11 cellular contexts compared by ENCODE assay signal in the genomic region with DNA sequence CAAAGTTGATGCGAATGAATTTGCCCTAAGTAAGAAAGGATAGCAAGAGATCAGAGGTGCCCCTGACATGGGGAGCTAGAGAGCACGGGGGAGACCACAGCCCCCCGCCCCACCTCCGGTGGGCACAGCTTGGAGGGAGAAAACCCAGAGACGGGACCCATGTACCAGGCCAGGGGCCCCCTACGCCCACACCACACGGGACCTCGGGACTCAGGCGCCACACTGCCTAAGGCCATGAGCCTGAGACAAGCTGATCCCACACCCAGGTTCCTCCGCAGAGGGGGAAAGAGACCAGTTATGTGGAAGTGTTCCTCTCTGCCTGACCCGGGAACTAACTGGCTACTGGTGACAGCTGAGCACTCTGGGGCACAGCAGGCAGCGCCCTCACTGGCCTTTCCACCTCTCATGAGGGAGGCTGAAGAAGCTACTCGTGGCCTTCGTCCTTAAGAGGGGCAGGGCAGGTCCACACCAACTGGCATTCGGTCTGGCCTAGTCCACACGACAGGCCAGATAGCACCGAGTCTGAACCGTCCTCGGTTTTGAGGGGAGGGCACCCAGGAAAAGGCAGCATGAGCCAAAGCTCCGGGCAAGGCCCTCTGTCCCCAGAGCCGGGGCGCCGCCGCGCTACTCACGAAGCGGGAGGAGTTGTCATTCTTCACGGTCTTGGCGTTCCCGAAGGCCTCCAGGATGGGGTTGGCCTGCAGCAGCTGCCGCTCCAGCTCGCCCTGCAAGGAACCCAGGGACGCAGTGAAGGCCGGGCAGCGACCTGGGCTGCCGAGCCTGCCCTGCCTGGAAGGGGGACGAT.
A peak's percentile ranks its signal among the peaks of the same experiment; 100 is the strongest.
DNase-seq lines count a peak whose midpoint lies in the region; ATAC-seq and TF ChIP-seq lines count a peak whose summit lies in the region.
"Had no signal": no experiment of that assay in that cellular context is flagged by ENCODE, and none has a peak within 500 bp of the region (broad histone marks: within the 10 kb centered on the region; RNA-seq: fewer than 3 reads in every experiment).

No MANE protein-coding gene starts in this region.

- no peak for ATAC-seq in naive thymus-derived CD4-positive, alpha-beta T cell
- no peak for ATAC-seq in HG02759 (IDR thresholded peaks at IDR 0.05; ENCODE audit: unreplicated experiment)
- no peak for ATAC-seq in HG03457 (IDR thresholded peaks at IDR 0.05; ENCODE audit: unreplicated experiment)

- no peak for DNase-seq in activated naive CD4-positive, alpha-beta T cell treated with anti-CD3 and anti-CD28 coated beads, Interleukin-2, amount 50 U/mL, for 16 hours
- DNase-seq in colonic mucosa = no peak
- DNase-seq in naive thymus-derived CD4-positive, alpha-beta T cell = no peak
- DNase-seq in type B pancreatic cell (ENCODE audit: extremely low spot score, unreplicated experiment) = no peak
- no peak for DNase-seq in central memory CD4-positive, alpha-beta T cell
- DNase-seq: NCI-H1105 treated with DMSO at 0.1 percent for 48 hours; NCI-H524 treated with DMSO at 0.1 percent for 48 hours; stimulated activated CD4-positive, alpha-beta T cell treated with anti-CD3 and anti-CD28 coated beads, Interleukin-15, amount 100 ng/mL, for 24 hours had no signal

- no peaks in the 10 kb centered on the region for H3K9me3 Mint-ChIP-seq in activated naive CD4-positive, alpha-beta T cell treated with anti-CD3 and anti-CD28 coated beads, Interleukin-2, amount 50 U/mL, for 24 hours
- H3K9me3 Mint-ChIP-seq in naive thymus-derived CD4-positive, alpha-beta T cell = no peaks in the 10 kb centered on the region
- no peaks in the 10 kb centered on the region for H3K9me3 Mint-ChIP-seq in type B pancreatic cell

- H3K27me3 Mint-ChIP-seq in activated naive CD4-positive, alpha-beta T cell treated with anti-CD3 and anti-CD28 coated beads, Interleukin-2, amount 50 U/mL, for 24 hours = no peaks in the 10 kb centered on the region
- no peaks in the 10 kb centered on the region for H3K27me3 Mint-ChIP-seq in naive thymus-derived CD4-positive, alpha-beta T cell
- H3K27me3 Mint-ChIP-seq in type B pancreatic cell = no peaks in the 10 kb centered on the region

- H3K36me3 Mint-ChIP-seq in activated naive CD4-positive, alpha-beta T cell treated with anti-CD3 and anti-CD28 coated beads, Interleukin-2, amount 50 U/mL, for 24 hours = peaks cover 18% of the 10 kb centered on the region
- H3K36me3 Mint-ChIP-seq in naive thymus-derived CD4-positive, alpha-beta T cell = peaks cover 7 to 60% (median 34%) of the 10 kb centered on the region in 5 donors
- peaks cover 31% of the 10 kb centered on the region for H3K36me3 Mint-ChIP-seq in type B pancreatic cell

- intact Hi-C loops in colonic mucosa (cut with DNase I) = no loop called here
- intact Hi-C loops in naive thymus-derived CD4-positive, alpha-beta T cell (cut with micrococcal nuclease) = no loop called here

- peaks cover 8% of the 10 kb centered on the region for H3K4me1 ChIP-seq in colonic mucosa
- no peaks in the 10 kb centered on the region for H3K4me1 ChIP-seq in naive thymus-derived CD4-positive, alpha-beta T cell (ENCODE audit: control insufficient read depth in 2 of 2, insufficient read depth in 2 of 2, low read length in 2 of 2)

- peak overlapping the region; percentile 12 for H3K27ac Mint-ChIP-seq in activated naive CD4-positive, alpha-beta T cell treated with anti-CD3 and anti-CD28 coated beads, Interleukin-2, amount 50 U/mL, for 24 hours
- H3K27ac Mint-ChIP-seq in naive thymus-derived CD4-positive, alpha-beta T cell = peak overlapping the region in 5 of 9 donors; percentile 42 to 78 (median 72)
- H3K27ac Mint-ChIP-seq in type B pancreatic cell = peak overlapping the region; percentile 70

- TF ChIP-seq CTCF in colonic mucosa (IDR thresholded peaks at IDR 0.05) (no peak), type B pancreatic cell (conservative IDR thresholded peaks at IDR 0.05) (no peak)

- CTCF ChIA-PET in naive thymus-derived CD4-positive, alpha-beta T cell (lab: Charles Lee) = interaction anchor here (0.7 to 1.5 kb wide), 4 partner anchors 15 to 148 kb away, joined by 3 to 4 read pairs (median 4); no protein-coding TSS in a partner anchor

- POLR2A ChIA-PET in naive thymus-derived CD4-positive, alpha-beta T cell (lab: Charles Lee) = interaction anchor here (0.5 to 1.8 kb wide), 8 partner anchors 10 to 185 kb away, joined by 3 to 10 read pairs (median 4); a partner anchor contains a TSS

- no peaks in the 10 kb centered on the region for H3K9me3 ChIP-seq in colonic mucosa
- H3K9me3 ChIP-seq in naive thymus-derived CD4-positive, alpha-beta T cell (ENCODE audit: control insufficient read depth in 2 of 3, low read length in 3 of 3) = no peaks in the 10 kb centered on the region

- no peak overlapping the region for H3K4me3 ChIP-seq in colonic mucosa
- no peak overlapping the region for H3K4me3 ChIP-seq in naive thymus-derived CD4-positive, alpha-beta T cell (ENCODE audit: low read length)

- no peak overlapping the region for H3K9ac ChIP-seq in colonic mucosa (ENCODE audit: low read depth in 2 of 2, low read length in 2 of 2)

- H3K27me3 ChIP-seq in colonic mucosa = no peaks in the 10 kb centered on the region
- no peaks in the 10 kb centered on the region for H3K27me3 ChIP-seq in naive thymus-derived CD4-positive, alpha-beta T cell (ENCODE audit: control insufficient read depth in 2 of 2, insufficient read depth in 2 of 2, low read length in 2 of 2)

- H3K27ac ChIP-seq in colonic mucosa = peak overlapping the region; percentile 79
- H3K27ac ChIP-seq in naive thymus-derived CD4-positive, alpha-beta T cell (ENCODE audit: low read depth, low read length) = peak overlapping the region; percentile 17

- peaks cover 65% of the 10 kb centered on the region for H3K36me3 ChIP-seq in colonic mucosa
- H3K36me3 ChIP-seq in naive thymus-derived CD4-positive, alpha-beta T cell (ENCODE audit: control insufficient read depth in 2 of 3, insufficient read depth in 3 of 3, low read length in 3 of 3) = peaks cover 62 to 100% (median 75%) of the 10 kb centered on the region in 3 experiments

- H3K4me3 Mint-ChIP-seq in activated naive CD4-positive, alpha-beta T cell treated with anti-CD3 and anti-CD28 coated beads, Interleukin-2, amount 50 U/mL, for 24 hours = no peak overlapping the region
- H3K4me3 Mint-ChIP-seq in naive thymus-derived CD4-positive, alpha-beta T cell = no peak overlapping the region
- H3K4me3 Mint-ChIP-seq in type B pancreatic cell = no peak overlapping the region

- H3K4me1 Mint-ChIP-seq in activated naive CD4-positive, alpha-beta T cell treated with anti-CD3 and anti-CD28 coated beads, Interleukin-2, amount 50 U/mL, for 24 hours = peaks cover 12% of the 10 kb centered on the region
- peaks cover 7 to 21% (median 12%) of the 10 kb centered on the region in 7 donors for H3K4me1 Mint-ChIP-seq in naive thymus-derived CD4-positive, alpha-beta T cell
- peaks cover 11% of the 10 kb centered on the region for H3K4me1 Mint-ChIP-seq in type B pancreatic cell (ENCODE audit: unreplicated experiment)

Comparison
In these comparisons a context has a peak if more than half of its experiments do, and no peak if none do; other contexts are left out.
1. H3K27ac Mint-ChIP-seq: peak in every context shown above with its lines; median percentile 72 in naive thymus-derived CD4-positive, alpha-beta T cell; 70 in type B pancreatic cell; 12 in activated naive CD4-positive, alpha-beta T cell treated with anti-CD3 and anti-CD28 coated beads, Interleukin-2, amount 50 U/mL, for 24 hours.